ENCODE assay signal across 22 cellular contexts in the genomic region with DNA sequence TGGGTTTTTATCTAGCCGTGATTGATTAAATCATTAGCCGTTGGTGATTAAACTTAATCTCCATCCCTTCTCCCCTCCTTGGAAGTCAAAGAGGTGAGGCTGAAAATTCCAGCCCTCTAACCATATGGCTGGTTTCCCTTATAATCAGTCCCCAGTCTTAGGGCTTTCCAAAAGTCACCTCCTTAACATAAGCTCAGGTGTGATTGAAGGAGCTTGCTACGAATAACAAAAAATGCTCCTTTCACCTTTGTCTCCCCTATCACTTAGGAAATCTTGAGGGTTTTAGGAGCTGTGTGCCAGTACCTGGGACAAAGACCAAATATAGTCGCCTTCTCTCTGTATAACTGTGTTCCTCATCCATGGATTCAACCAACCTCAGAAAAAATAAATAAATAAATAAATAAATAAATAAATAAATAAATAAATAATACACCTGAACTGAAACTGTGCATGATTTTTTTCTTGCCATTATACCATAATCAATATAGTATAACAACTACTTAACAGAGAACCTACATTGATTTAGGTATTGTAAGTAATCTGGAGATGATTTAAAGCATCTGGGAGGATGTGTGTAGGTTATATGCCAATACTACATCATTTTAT.
DNase-seq lines count a peak whose midpoint lies in the region; ATAC-seq, FAIRE-seq and TF ChIP-seq lines count a peak whose summit lies in the region.
"Had no signal": no experiment of that assay in that cellular context is flagged by ENCODE, and none has a peak within 500 bp of the region (broad histone marks: within the 10 kb centered on the region; RNA-seq: fewer than 3 reads in every experiment).

No MANE protein-coding gene starts in this region.

- no peaks in the 10 kb centered on the region for H4K20me1 ChIP-seq in hepatocyte (ENCODE audit: insufficient read depth, poor library complexity, severe bottlenecking)
- H4K20me1 ChIP-seq: BLaER1 treated with 17β-estradiol and CSF1 and Interleukin-3, amounts not matched to agents 10 nM and 100 nM had no signal

- no peaks in the 10 kb centered on the region for H3K27me3 ChIP-seq in WERI-Rb-1 (ENCODE audit: insufficient read depth, low read depth, severe bottlenecking)
- H3K27me3 ChIP-seq in hepatocyte, result peaks cover 12% of the 10 kb centered on the region
- H3K27me3 ChIP-seq in testis, result no peaks in the 10 kb centered on the region
- peaks cover 0 to 14% (median 0%) of the 10 kb centered on the region in 7 donors for H3K27me3 ChIP-seq in heart right ventricle
- H3K27me3 ChIP-seq: BE2C; BLaER1 treated with 17β-estradiol and CSF1 and Interleukin-3, amounts not matched to agents 10 nM and 100 nM had no signal

- H3K27ac ChIP-seq in A549 (no peak overlapping the region), HEK293 (ENCODE audit: extremely low read depth, low read depth, low read length) (no peak overlapping the region), WERI-Rb-1 (peak overlapping the region; percentile 17; the same call in 1 of the 2 replicates), hepatocyte (no peak overlapping the region), testis (no peak overlapping the region), heart right ventricle (no peak overlapping the region)
- H3K27ac ChIP-seq: 22Rv1; BLaER1 treated with 17β-estradiol and CSF1 and Interleukin-3, amounts not matched to agents 10 nM and 100 nM had no signal

- H3K36me3 ChIP-seq in HEK293 (ENCODE audit: control insufficient read depth in 2 of 2, insufficient read depth in 1 of 2, low read length in 2 of 2) (no peaks in the 10 kb centered on the region), WERI-Rb-1 (no peaks in the 10 kb centered on the region), hepatocyte (replicated peaks; ENCODE audit: insufficient read depth, low read depth) (no peaks in the 10 kb centered on the region), testis (ENCODE audit: low read depth, missing control alignments) (no peaks in the 10 kb centered on the region), heart right ventricle (no peaks in the 10 kb centered on the region)
- H3K36me3 ChIP-seq: BE2C; BLaER1 treated with 17β-estradiol and CSF1 and Interleukin-3, amounts not matched to agents 10 nM and 100 nM; HAP-1 had no signal

- ATAC-seq in A549 (no peak), heart right ventricle (no peak)

- intact Hi-C loops in testis (cut with DNase I; ENCODE audit: low total_unique reads), result no loop called here
- intact Hi-C loops in heart right ventricle (cut with DNase I), result no loop called here

- H3K9me2 ChIP-seq in hepatocyte (replicated peaks; ENCODE audit: insufficient read depth), result no peaks in the 10 kb centered on the region

- H3K9me3 ChIP-seq in A549 (no peaks in the 10 kb centered on the region), HEK293 (ENCODE audit: control insufficient read depth, insufficient read depth, low read depth, low read length) (no peaks in the 10 kb centered on the region), WERI-Rb-1 (ENCODE audit: severe bottlenecking) (peaks cover 5% of the 10 kb centered on the region), hepatocyte (ENCODE audit: low read depth) (no peaks in the 10 kb centered on the region), testis (no peaks in the 10 kb centered on the region), heart right ventricle (peaks cover 0 to 4% (median 0%) of the 10 kb centered on the region in 11 donors)
- H3K9me3 ChIP-seq: BE2C, HAP-1 had no signal

- WGBS in A549 (ENCODE audit: missing lambda C conversion rate), result 45% methylated on average over 4 of the region's 4 CpGs
- WGBS in hepatocyte (ENCODE audit: low lambda C conversion rate, missing lambda C conversion rate), result 85% methylated on average over 4 of the region's 4 CpGs
- WGBS in testis, 2 donors, result 91 to 93% methylated on average over 4 of the region's 4 CpGs
- WGBS in heart right ventricle, 2 donors, result 82 to 86% methylated on average over 4 of the region's 4 CpGs

- H3K4me2 ChIP-seq in A549 (no peak overlapping the region), hepatocyte (no peak overlapping the region)
- H3K4me2 ChIP-seq: BLaER1 treated with 17β-estradiol and CSF1 and Interleukin-3, amounts not matched to agents 10 nM and 100 nM had no signal

- CTCF ChIA-PET in A549 (lab: Yijun Ruan, JAX) (no interaction called here), HEK293 (lab: Yijun Ruan, JAX) (no interaction called here)

- TF ChIP-seq CTCF in A549 (IDR thresholded peaks at IDR 0.05) (no peak), HEK293 (tag by site-specific recombination; IDR thresholded peaks at IDR 0.05) (no peak), WERI-Rb-1 (IDR thresholded peaks at IDR 0.05; ENCODE audit: low read depth, low read length) (no peak), hepatocyte (IDR thresholded peaks at IDR 0.05; ENCODE audit: poor library complexity) (no peak), testis (IDR thresholded peaks at IDR 0.05) (no peak), heart right ventricle (IDR thresholded peaks at IDR 0.05) (no peak)

- FAIRE-seq in A549 (lab: Jason Lieb, UNC) (no peak), islet of Langerhans (lab: Jason Lieb, UNC) (peak; percentile 79)
- FAIRE-seq: A204.1, GM12891, GM18507, H54 had no signal

- H3K79me2 ChIP-seq in hepatocyte, result no peaks in the 10 kb centered on the region

- H2AFZ ChIP-seq in hepatocyte, result no peak overlapping the region

- H3K4me1 ChIP-seq in A549, result no peaks in the 10 kb centered on the region
- H3K4me1 ChIP-seq in HEK293 (ENCODE audit: control insufficient read depth, insufficient read depth, low read length), result no peaks in the 10 kb centered on the region
- no peaks in the 10 kb centered on the region for H3K4me1 ChIP-seq in hepatocyte (ENCODE audit: insufficient read depth)
- H3K4me1 ChIP-seq in testis, result no peaks in the 10 kb centered on the region
- H3K4me1 ChIP-seq in heart right ventricle, result no peaks in the 10 kb centered on the region
- H3K4me1 ChIP-seq: BE2C, HAP-1 had no signal

- DNase-seq in A549 (ENCODE audit: low read depth in 1 of 2, low spot score in 1 of 2), result no peak
- DNase-seq in WERI-Rb-1, result peak; percentile 22
- DNase-seq in hepatocyte (ENCODE audit: low spot score), result no peak
- DNase-seq in testis, result no peak
- DNase-seq in heart right ventricle, result no peak
- DNase-seq: ACHN; AML-193; BE2C; CD4-positive, alpha-beta T cell; CD8-positive, alpha-beta memory T cell; DMS79 treated with DMSO at 0.1 percent for 48 hours; GF-D8; GOT3 had no signal

- TF ChIP-seq POLR2A in A549 (IDR thresholded peaks at IDR 0.05; ENCODE audit: low read length), result no peak
- no peak for TF ChIP-seq POLR2A in testis (IDR thresholded peaks at IDR 0.05)

- TF ChIP-seq EP300 in A549 (IDR thresholded peaks at IDR 0.05), result no peak

- H3K4me3 ChIP-seq in A549, result no peak overlapping the region
- no peak overlapping the region for H3K4me3 ChIP-seq in HEK293 (ENCODE audit: low read depth, low read length)
- H3K4me3 ChIP-seq in WERI-Rb-1 (ENCODE audit: low read depth, low read length), result no peak overlapping the region
- H3K4me3 ChIP-seq in hepatocyte, result no peak overlapping the region
- H3K4me3 ChIP-seq in testis, result no peak overlapping the region
- no peak overlapping the region for H3K4me3 ChIP-seq in heart right ventricle
- H3K4me3 ChIP-seq: BLaER1 treated with 17β-estradiol and CSF1 and Interleukin-3, amounts not matched to agents 10 nM and 100 nM; HAP-1 had no signal

- POLR2A ChIA-PET in A549 (lab: Yijun Ruan, JAX) (no interaction called here), HEK293 (lab: Yijun Ruan, JAX) (no interaction called here)

- no peak for TF ChIP-seq RAD21 in A549 (conservative IDR thresholded peaks at IDR 0.05 in 1 of 2, IDR thresholded peaks at IDR 0.05 in 1 of 2)

TF ChIP-seq in A549, 52 proteins besides CTCF, POLR2A, EP300 and RAD21:
- TF ChIP-seq, protein P1, sequence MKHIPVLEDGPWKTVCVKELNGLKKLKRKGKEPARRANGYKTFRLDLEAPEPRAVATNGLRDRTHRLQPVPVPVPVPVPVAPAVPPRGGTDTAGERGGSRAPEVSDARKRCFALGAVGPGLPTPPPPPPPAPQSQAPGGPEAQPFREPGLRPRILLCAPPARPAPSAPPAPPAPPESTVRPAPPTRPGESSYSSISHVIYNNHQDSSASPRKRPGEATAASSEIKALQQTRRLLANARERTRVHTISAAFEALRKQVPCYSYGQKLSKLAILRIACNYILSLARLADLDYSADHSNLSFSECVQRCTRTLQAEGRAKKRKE (CRISPR knock-in tag; IDR thresholded peaks at IDR 0.05; ENCODE audit: low read depth), result no peak
- TF ChIP-seq ZC3H11A (IDR thresholded peaks at IDR 0.05), result peak; percentile 91

TF ChIP-seq in HEK293, 187 proteins besides CTCF, POLR2A, EP300 and RAD21 (continues in another document):
- TF ChIP-seq TCF7L2 (IDR thresholded peaks at IDR 0.05; ENCODE audit: borderline replicate concordance, low read depth, low read length) (no peak), ZNF169 (tag by site-specific recombination; IDR thresholded peaks at IDR 0.05) (no peak), ZNF140 (tag by site-specific recombination; IDR thresholded peaks at IDR 0.05) (peak; percentile 73; the same call in 1 of the 2 replicates), ZNF664 (tag by site-specific recombination; IDR thresholded peaks at IDR 0.05) (peak; percentile 52; the same call in 1 of the 2 replicates)
- TF ChIP-seq, protein P2, sequence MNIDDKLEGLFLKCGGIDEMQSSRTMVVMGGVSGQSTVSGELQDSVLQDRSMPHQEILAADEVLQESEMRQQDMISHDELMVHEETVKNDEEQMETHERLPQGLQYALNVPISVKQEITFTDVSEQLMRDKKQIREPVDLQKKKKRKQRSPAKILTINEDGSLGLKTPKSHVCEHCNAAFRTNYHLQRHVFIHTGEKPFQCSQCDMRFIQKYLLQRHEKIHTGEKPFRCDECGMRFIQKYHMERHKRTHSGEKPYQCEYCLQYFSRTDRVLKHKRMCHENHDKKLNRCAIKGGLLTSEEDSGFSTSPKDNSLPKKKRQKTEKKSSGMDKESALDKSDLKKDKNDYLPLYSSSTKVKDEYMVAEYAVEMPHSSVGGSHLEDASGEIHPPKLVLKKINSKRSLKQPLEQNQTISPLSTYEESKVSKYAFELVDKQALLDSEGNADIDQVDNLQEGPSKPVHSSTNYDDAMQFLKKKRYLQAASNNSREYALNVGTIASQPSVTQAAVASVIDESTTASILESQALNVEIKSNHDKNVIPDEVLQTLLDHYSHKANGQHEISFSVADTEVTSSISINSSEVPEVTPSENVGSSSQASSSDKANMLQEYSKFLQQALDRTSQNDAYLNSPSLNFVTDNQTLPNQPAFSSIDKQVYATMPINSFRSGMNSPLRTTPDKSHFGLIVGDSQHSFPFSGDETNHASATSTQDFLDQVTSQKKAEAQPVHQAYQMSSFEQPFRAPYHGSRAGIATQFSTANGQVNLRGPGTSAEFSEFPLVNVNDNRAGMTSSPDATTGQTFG (tag by site-specific recombination; IDR thresholded peaks at IDR 0.05; ENCODE audit: borderline replicate concordance), result no peak
